In genomic region chr9:83955985-83956287, GRCh38 we compare ENCODE assay signal across 8 cellular contexts.
DNase-seq lines count a peak whose midpoint lies in the region; ATAC-seq lines count a peak whose summit lies in the region.

No MANE protein-coding gene starts in this region.

- no peak for ATAC-seq in GM18907 (IDR thresholded peaks at IDR 0.05; ENCODE audit: unreplicated experiment)
- no peak for ATAC-seq in HG02759 (IDR thresholded peaks at IDR 0.05; ENCODE audit: unreplicated experiment)

- no peaks in the 10 kb centered on the region for H3K9me3 ChIP-seq in mucosa of rectum (ENCODE audit: control insufficient read depth in 2 of 2, low read length in 2 of 2)

- peak; percentile 19 for DNase-seq in NCI-H2227 (lab: John Stamatoyannopoulos, UW; ENCODE audit: unreplicated experiment)
- no peak for DNase-seq in NCI-H2227 treated with DMSO at 0.1 percent for 48 hours (lab: John Stamatoyannopoulos, UW)
- DNase-seq in NCI-H69 (lab: John Stamatoyannopoulos, UW): peak; percentile 72
- DNase-seq in caudate nucleus (lab: John Stamatoyannopoulos, UW): no peak
- no peak for DNase-seq in NCI-H1436 treated with DMSO at 0.1 percent for 48 hours (lab: John Stamatoyannopoulos, UW)

- no peaks in the 10 kb centered on the region for H3K27me3 ChIP-seq in mucosa of rectum (ENCODE audit: control insufficient read depth in 2 of 2, insufficient read depth in 2 of 2, low read length in 2 of 2)

- peak overlapping the region; percentile 67 to 85 for H3K4me3 ChIP-seq in mucosa of rectum (ENCODE audit: low read length in 2 of 2)

- peaks cover 0 to 2% of the 10 kb centered on the region in 2 donors for H3K36me3 ChIP-seq in mucosa of rectum (ENCODE audit: control insufficient read depth in 2 of 2, insufficient read depth in 2 of 2, low read length in 2 of 2)

- H3K9ac ChIP-seq in mucosa of rectum (ENCODE audit: low read depth in 1 of 2, low read length in 2 of 2): peak overlapping the region; percentile 80 to 84

- H3K4me1 ChIP-seq in mucosa of rectum (ENCODE audit: control insufficient read depth in 2 of 2, insufficient read depth in 2 of 2, low read length in 2 of 2): peaks cover 14 to 16% of the 10 kb centered on the region in 2 donors

- H3K27ac ChIP-seq in caudate nucleus (ENCODE audit: low read depth, low read length) (peak overlapping the region; percentile 67), mucosa of rectum (ENCODE audit: low read depth in 2 of 2, low read length in 2 of 2) (peak overlapping the region; percentile 77 to 91)

Comparison
In these comparisons a context has a peak if more than half of its experiments do, and no peak if none do; other contexts are left out.
1. DNase-seq: peak in NCI-H2227 (single experiment) and NCI-H69 (single experiment); none in NCI-H2227 treated with DMSO at 0.1 percent for 48 hours (single experiment), caudate nucleus (0 of 61) and NCI-H1436 treated with DMSO at 0.1 percent for 48 hours (single experiment).